Comparison of ENCODE assay signal across 1 cellular context in genomic region chr1:204418174-204419063, GRCh38.
TF ChIP-seq lines count a peak whose summit lies in the region.

No MANE protein-coding gene starts in this region.

TF ChIP-seq in GM12878, 131 proteins besides CTCF, POLR2A, EP300 and RAD21 (continued from another document):
- no peak for TF ChIP-seq CEBPZ (IDR thresholded peaks at IDR 0.05; ENCODE audit: low read depth, low read length)
- TF ChIP-seq MXI1 (IDR thresholded peaks at IDR 0.05; ENCODE audit: low read depth, low read length): no peak
- TF ChIP-seq SRF (IDR thresholded peaks at IDR 0.05; ENCODE audit: low read depth in 2 of 2, low read length in 2 of 2): 0 out of 4 replicates have a peak, but pooled peaks of 1 of the 2 experiments have one; percentile 46
- TF ChIP-seq NBN (IDR thresholded peaks at IDR 0.05): 0 out of 2 replicates have a peak, but pooled peaks have one; percentile 19
- TF ChIP-seq SPI1 (IDR thresholded peaks at IDR 0.05; ENCODE audit: borderline replicate concordance, insufficient read depth, low read depth, low read length): peak; percentile 84
- 0 out of 2 replicates have a peak, but pooled peaks have one; percentile 10 for TF ChIP-seq RUNX3 (IDR thresholded peaks at IDR 0.05; ENCODE audit: low read length)
